8 cellular contexts compared by ENCODE assay signal in genomic region chr19:55580628-55581144, GRCh38. TPM values are rescaled to one million over a fixed set of nuclear protein-coding genes. Genes with fewer than 3 reads are reported as not detected.
DNase-seq lines count a peak whose midpoint lies in the region; ATAC-seq and TF ChIP-seq lines count a peak whose summit lies in the region.

Gene ZNF579, minus strand, starts transcription at chr19:55580848. Its CDS starts 1,209 bp downstream, at chr19:55579639.

- H3K9me2 ChIP-seq in SU-DHL-6 (replicated peaks; ENCODE audit: insufficient read depth, low read length) = no peaks in the 10 kb centered on the region

- peak; percentile 74 for DNase-seq in NK-92 treated with Interleukin-12 subunit alpha and Interleukin-12 subunit beta, amount 100 ng/mL, for 24 hours (lab: John Stamatoyannopoulos, UW)
- DNase-seq in NK-92 (lab: John Stamatoyannopoulos, UW; ENCODE audit: unreplicated experiment) = no peak
- peak; percentile 83 for DNase-seq in NCI-H128 (lab: John Stamatoyannopoulos, UW; ENCODE audit: unreplicated experiment)
- peak; percentile 86 to 92 (median 89) for DNase-seq in adrenal gland
- peak; percentile 87 to 92 for DNase-seq in heart right ventricle
- DNase-seq in pons (ENCODE audit: low spot score) = peak; percentile 82
- peak; percentile 80 to 90 for DNase-seq in tibial artery

- ATAC-seq in heart right ventricle = peak; percentile 86 to 95 (median 89)

- no peaks in the 10 kb centered on the region for H4K20me1 ChIP-seq in SU-DHL-6 (ENCODE audit: low read depth, low read length)

- peaks cover 15 to 17% of the 10 kb centered on the region in 2 donors for H3K4me1 ChIP-seq in adrenal gland (replicated peaks in 1 of 2)
- peaks cover 0 to 22% (median 16%) of the 10 kb centered on the region in 9 donors for H3K4me1 ChIP-seq in heart right ventricle
- H3K4me1 ChIP-seq in tibial artery = peaks cover 0 to 18% (median 13%) of the 10 kb centered on the region in 4 donors

- intact Hi-C loops in adrenal gland (cut with DNase I) = no loop called here
- intact Hi-C loops in heart right ventricle (cut with DNase I) = loop anchor here in 3 of 10 donors (1.0 to 5.0 kb wide), 4 partner anchors 16 to 64 kb away; no protein-coding TSS in a partner anchor
- intact Hi-C loops in tibial artery (cut with DNase I; ENCODE audit: low total_unique reads) = no loop called here

- peak in 1 of 2 donors; percentile 2 for TF ChIP-seq POLR2A in adrenal gland (IDR thresholded peaks at IDR 0.05)

- TF ChIP-seq CTCF in SU-DHL-6 (IDR thresholded peaks at IDR 0.05; ENCODE audit: insufficient read depth, low read length, poor library complexity, severe bottlenecking) = no peak
- no peak for TF ChIP-seq CTCF in adrenal gland (IDR thresholded peaks at IDR 0.05)
- TF ChIP-seq CTCF in heart right ventricle (IDR thresholded peaks at IDR 0.05) = no peak
- no peak for TF ChIP-seq CTCF in tibial artery (IDR thresholded peaks at IDR 0.05)

- H3K36me3 ChIP-seq in SU-DHL-6 (ENCODE audit: low read length) (no peaks in the 10 kb centered on the region), adrenal gland (replicated peaks in 1 of 2) (peaks cover 0 to 9% of the 10 kb centered on the region in 2 donors), heart right ventricle (peaks cover 0 to 24% (median 7%) of the 10 kb centered on the region in 9 donors), tibial artery (peaks cover 8 to 30% (median 21%) of the 10 kb centered on the region in 3 donors)

- 0 out of 2 replicates have a peak, but pooled peaks cover 3% of the 10 kb centered on the region for H3F3A ChIP-seq in SU-DHL-6 (ENCODE audit: insufficient read depth)

- H3K27ac ChIP-seq in SU-DHL-6 (ENCODE audit: low read depth, low read length) (peak within 1 kb of the TSS; percentile 37), adrenal gland (peak within 1 kb of the TSS in 4 of 5 donors; percentile 71 to 91 (median 78)), heart right ventricle (peak within 1 kb of the TSS; percentile 94 to 99 (median 96)), tibial artery (peak within 1 kb of the TSS; percentile 91 to 95)

- H3K4me3 ChIP-seq in SU-DHL-6 (ENCODE audit: insufficient read depth, low read length, poor library complexity, severe bottlenecking) = peak within 1 kb of the TSS; percentile 87
- H3K4me3 ChIP-seq in adrenal gland = peak within 1 kb of the TSS in 3 of 4 donors; percentile 49 to 95 (median 56)
- H3K4me3 ChIP-seq in heart right ventricle = peak within 1 kb of the TSS; percentile 84 to 100 (median 94)
- H3K4me3 ChIP-seq in tibial artery = peak within 1 kb of the TSS; percentile 90 to 96

- H3K79me2 ChIP-seq in SU-DHL-6 (ENCODE audit: insufficient read depth, low read length) = no peaks in the 10 kb centered on the region

- peak within 1 kb of the TSS; percentile 90 for H2AFZ ChIP-seq in SU-DHL-6 (ENCODE audit: low read depth, low read length, severe bottlenecking)

- WGBS in adrenal gland, 4 donors = 0 to 2% (median 0%) methylated on average over 3 to 24 of the region's 24 CpGs
- 1 to 2% methylated on average over 17 to 23 of the region's 24 CpGs for WGBS in heart right ventricle, 2 donors

- peak within 1 kb of the TSS; percentile 81 for H3K9ac ChIP-seq in SU-DHL-6 (ENCODE audit: low read length)

- H3K27me3 ChIP-seq in SU-DHL-6 (ENCODE audit: low read length) = no peaks in the 10 kb centered on the region
- H3K27me3 ChIP-seq in adrenal gland = no peaks in the 10 kb centered on the region
- peaks cover 0 to 10% (median 0%) of the 10 kb centered on the region in 7 donors for H3K27me3 ChIP-seq in heart right ventricle
- no peaks in the 10 kb centered on the region for H3K27me3 ChIP-seq in tibial artery

- peak within 1 kb of the TSS; percentile 57 for H3K4me2 ChIP-seq in SU-DHL-6 (ENCODE audit: low read depth, low read length, poor library complexity, severe bottlenecking)

- H3K9me3 ChIP-seq in SU-DHL-6 (ENCODE audit: insufficient read depth, low read length) (no peaks in the 10 kb centered on the region), adrenal gland (replicated peaks in 1 of 3) (no peaks in the 10 kb centered on the region), heart right ventricle (no peaks in the 10 kb centered on the region), tibial artery (peaks cover 0 to 12% (median 0%) of the 10 kb centered on the region in 3 donors)

RNA-seq across cellular contexts. Expression of gene ZNF579, which starts in this region (rescaled TPM):
- total RNA-seq in adrenal gland (10 to 100 TPM in 2 of 8 donors, 1 to 10 TPM in 6; 3.5 to 15.8 (median 8.4) TPM), heart right ventricle (10 to 100 TPM in 4 of 10 donors, 1 to 10 TPM in 6; 7.1 to 16.9 (median 9.6) TPM)
- polyA plus RNA-seq in adrenal gland (10 to 100 TPM in 2 of 3 donors, 1 to 10 TPM in 1; 2.8 to 27.1 (median 12.2) TPM), heart right ventricle (10 to 100 TPM; 13.1 to 23.8 TPM)

Comparison
In these comparisons a context has a peak if more than half of its experiments do, and no peak if none do; other contexts are left out.
1. H3K27ac ChIP-seq: peak in every context shown above with its lines; median percentile 96 in heart right ventricle; 93 in tibial artery; 78 in adrenal gland; 37 in SU-DHL-6.